In genomic region chr2:166171210-166171609, GRCh38 we compare ENCODE assay signal across 14 cellular contexts.
"Had no signal": no experiment of that assay in that cellular context is flagged by ENCODE, and none has a peak within 500 bp of the region (broad histone marks: within the 10 kb centered on the region; RNA-seq: fewer than 3 reads in every experiment).

No MANE protein-coding gene starts in this region.

- ATAC-seq: HepG2 had no signal

- DNase-seq: Karpas-422, KG1, MM.1S, NCI-H1436, NCI-H187, NCI-H2029, NCI-H2081 treated with DMSO at 0.1 percent for 48 hours, NCI-H2227 treated with DMSO at 0.1 percent for 48 hours, NCI-H524, NCI-H526 treated with DMSO at 0.1 percent for 48 hours, Right ventricle myocardium superior, RPMI8226, SIG-M5 had no signal
